ENCODE assay signal across 17 cellular contexts in genomic region chr6:16361861-16362260, GRCh38.
DNase-seq lines count a peak whose midpoint lies in the region; ATAC-seq and TF ChIP-seq lines count a peak whose summit lies in the region.
"Had no signal": no experiment of that assay in that cellular context is flagged by ENCODE, and none has a peak within 500 bp of the region (broad histone marks: within the 10 kb centered on the region; RNA-seq: fewer than 3 reads in every experiment).

No MANE protein-coding gene starts in this region.

- H3K27me3 ChIP-seq in Peyer's patch (no peaks in the 10 kb centered on the region), transverse colon (no peaks in the 10 kb centered on the region), Caco-2 (replicated peaks; ENCODE audit: control insufficient read depth, insufficient read depth, low read length) (no peaks in the 10 kb centered on the region; the same call in 1 of the 2 replicates)
- H3K27me3 ChIP-seq: BE2C had no signal

- POLR2A ChIA-PET in Caco-2 (lab: Charles Lee): no interaction called here

- no TSS peak for BruUV-seq in Caco-2 (replicated peaks; lab: Mats Ljungman, UMichigan)

- H3K36me3 ChIP-seq in Peyer's patch: no peaks in the 10 kb centered on the region
- no peaks in the 10 kb centered on the region for H3K36me3 ChIP-seq in transverse colon
- no peaks in the 10 kb centered on the region for H3K36me3 ChIP-seq in Caco-2 (ENCODE audit: control insufficient read depth, insufficient read depth, low read length)
- H3K36me3 ChIP-seq: BE2C had no signal

- no peaks in the 10 kb centered on the region for H3K9me3 Mint-ChIP-seq in dendritic cell treated with granulocyte-macrophage colony-stimulating factor and Interleukin-4, amounts not matched to agents 40 ng/mL and 50 ng/mL, for 4 days
- no peaks in the 10 kb centered on the region for H3K9me3 Mint-ChIP-seq in osteocyte (ENCODE audit: unreplicated experiment)
- no peaks in the 10 kb centered on the region for H3K9me3 Mint-ChIP-seq in glutamatergic neuron (ENCODE audit: unreplicated experiment)
- no peaks in the 10 kb centered on the region for H3K9me3 Mint-ChIP-seq in activated naive CD8-positive, alpha-beta T cell treated with anti-CD3 and anti-CD28 coated beads, Interleukin-2, amount 50 U/mL, for 24 hours
- H3K9me3 Mint-ChIP-seq in Caco-2 (ENCODE audit: unreplicated experiment): no peaks in the 10 kb centered on the region
- H3K9me3 Mint-ChIP-seq: CD4-positive, alpha-beta memory T cell; H9 had no signal

- H3K4me3 ChIP-seq in Peyer's patch: no peak overlapping the region
- H3K4me3 ChIP-seq in transverse colon: no peak overlapping the region
- H3K4me3 ChIP-seq in Caco-2 (ENCODE audit: low read depth, low read length): no peak overlapping the region

- intact Hi-C loops in dendritic cell treated with granulocyte-macrophage colony-stimulating factor and Interleukin-4, amounts not matched to agents 40 ng/mL and 50 ng/mL, for 4 days (cut with micrococcal nuclease): no loop called here
- intact Hi-C loops in transverse colon (cut with DNase I; ENCODE audit: low total_unique reads) (no loop called here), Caco-2 (cut with micrococcal nuclease; ENCODE audit: unreplicated experiment) (no loop called here)

- 20 to 61% methylated on average over 1 to 8 of the region's 8 CpGs for WGBS in transverse colon (ENCODE audit: low coverage in 1 of 2), 2 donors

- peaks cover 34% of the 10 kb centered on the region for H3K36me3 Mint-ChIP-seq in dendritic cell treated with granulocyte-macrophage colony-stimulating factor and Interleukin-4, amounts not matched to agents 40 ng/mL and 50 ng/mL, for 4 days (ENCODE audit: low read depth)
- H3K36me3 Mint-ChIP-seq in osteocyte (ENCODE audit: unreplicated experiment): no peaks in the 10 kb centered on the region
- H3K36me3 Mint-ChIP-seq in glutamatergic neuron (ENCODE audit: unreplicated experiment): no peaks in the 10 kb centered on the region
- H3K36me3 Mint-ChIP-seq in activated naive CD8-positive, alpha-beta T cell treated with anti-CD3 and anti-CD28 coated beads, Interleukin-2, amount 50 U/mL, for 24 hours (ENCODE audit: low read depth): no peaks in the 10 kb centered on the region
- no peaks in the 10 kb centered on the region for H3K36me3 Mint-ChIP-seq in Caco-2 (ENCODE audit: insufficient read depth, unreplicated experiment)

- TF ChIP-seq EP300 in transverse colon (IDR thresholded peaks at IDR 0.05; ENCODE audit: low read depth): no peak

- peak in 2 of 3 donors; percentile 59 to 60 for DNase-seq in Peyer's patch
- no peak for DNase-seq in osteocyte (ENCODE audit: extremely low spot score, unreplicated experiment)
- DNase-seq in transverse colon: no peak
- DNase-seq in glutamatergic neuron: no peak
- no peak for DNase-seq in activated naive CD8-positive, alpha-beta T cell treated with anti-CD3 and anti-CD28 coated beads, Interleukin-2, amount 50 U/mL, for 24 hours
- DNase-seq in Caco-2: no peak
- DNase-seq: ACHN; BE2C; CD4-positive, alpha-beta memory T cell; DMS153; DMS79 treated with DMSO at 0.1 percent for 48 hours; EL; GOT3; H9 had no signal

- H3K27ac ChIP-seq in Peyer's patch (no peak overlapping the region), transverse colon (peak overlapping the region; percentile 5 to 24 (median 17))
- H3K27ac ChIP-seq: C4-2B had no signal

- peaks cover 32% of the 10 kb centered on the region for H3K4me1 Mint-ChIP-seq in dendritic cell treated with granulocyte-macrophage colony-stimulating factor and Interleukin-4, amounts not matched to agents 40 ng/mL and 50 ng/mL, for 4 days (ENCODE audit: low read depth)
- H3K4me1 Mint-ChIP-seq in osteocyte (ENCODE audit: unreplicated experiment) (peaks cover 30% of the 10 kb centered on the region), glutamatergic neuron (ENCODE audit: low read depth, unreplicated experiment) (no peaks in the 10 kb centered on the region), Caco-2 (ENCODE audit: low read depth, unreplicated experiment) (peaks cover 2% of the 10 kb centered on the region)
- no peaks in the 10 kb centered on the region for H3K4me1 Mint-ChIP-seq in activated naive CD8-positive, alpha-beta T cell treated with anti-CD3 and anti-CD28 coated beads, Interleukin-2, amount 50 U/mL, for 24 hours

- no peaks in the 10 kb centered on the region for H3K9me3 ChIP-seq in Peyer's patch
- H3K9me3 ChIP-seq in transverse colon: no peaks in the 10 kb centered on the region
- H3K9me3 ChIP-seq in Caco-2: no peaks in the 10 kb centered on the region
- H3K9me3 ChIP-seq: BE2C had no signal

- TF ChIP-seq CTCF in Peyer's patch (IDR thresholded peaks at IDR 0.05) (no peak), osteocyte (IDR thresholded peaks at IDR 0.05) (no peak), transverse colon (IDR thresholded peaks at IDR 0.05) (no peak), glutamatergic neuron (IDR thresholded peaks at IDR 0.05; ENCODE audit: partially characterized antibody, unreplicated experiment) (no peak), Caco-2 (IDR thresholded peaks at IDR 0.05; ENCODE audit: insufficient read depth in 1 of 2, low read depth in 1 of 2, low read length in 1 of 2, severe bottlenecking in 1 of 2, unreplicated experiment in 1 of 2) (no peak)

- no peaks in the 10 kb centered on the region for H3K27me3 Mint-ChIP-seq in dendritic cell treated with granulocyte-macrophage colony-stimulating factor and Interleukin-4, amounts not matched to agents 40 ng/mL and 50 ng/mL, for 4 days
- H3K27me3 Mint-ChIP-seq in osteocyte (ENCODE audit: unreplicated experiment): no peaks in the 10 kb centered on the region
- H3K27me3 Mint-ChIP-seq in glutamatergic neuron (ENCODE audit: unreplicated experiment): no peaks in the 10 kb centered on the region
- H3K27me3 Mint-ChIP-seq in activated naive CD8-positive, alpha-beta T cell treated with anti-CD3 and anti-CD28 coated beads, Interleukin-2, amount 50 U/mL, for 24 hours: no peaks in the 10 kb centered on the region
- H3K27me3 Mint-ChIP-seq in Caco-2 (ENCODE audit: insufficient read depth, unreplicated experiment): no peaks in the 10 kb centered on the region
- H3K27me3 Mint-ChIP-seq: CD4-positive, alpha-beta memory T cell had no signal

- no peak overlapping the region for H3K4me3 Mint-ChIP-seq in dendritic cell treated with granulocyte-macrophage colony-stimulating factor and Interleukin-4, amounts not matched to agents 40 ng/mL and 50 ng/mL, for 4 days
- no peak overlapping the region for H3K4me3 Mint-ChIP-seq in osteocyte (ENCODE audit: unreplicated experiment)
- H3K4me3 Mint-ChIP-seq in glutamatergic neuron (ENCODE audit: unreplicated experiment): no peak overlapping the region
- H3K4me3 Mint-ChIP-seq in activated naive CD8-positive, alpha-beta T cell treated with anti-CD3 and anti-CD28 coated beads, Interleukin-2, amount 50 U/mL, for 24 hours: no peak overlapping the region
- H3K4me3 Mint-ChIP-seq in Caco-2 (ENCODE audit: unreplicated experiment): no peak overlapping the region
- H3K4me3 Mint-ChIP-seq: CD4-positive, alpha-beta memory T cell; H9 had no signal

- H3K4me1 ChIP-seq in Peyer's patch (peaks cover 0 to 10% (median 0%) of the 10 kb centered on the region in 4 donors), transverse colon (peaks cover 2 to 14% (median 7%) of the 10 kb centered on the region in 4 donors), Caco-2 (no peaks in the 10 kb centered on the region)

- CTCF ChIA-PET in Caco-2 (lab: Charles Lee): no interaction called here

- in situ Hi-C loops in transverse colon (cut with MboI; ENCODE audit: low pct_ligation_motif_present in 1 of 4, low pct_unique_long_range_greater_than_20kb in 1 of 4, low sequenced_read_pairs in 3 of 4): no loop called here

- TF ChIP-seq POLR2A in Peyer's patch (IDR thresholded peaks at IDR 0.05): no peak
- TF ChIP-seq POLR2A in transverse colon (IDR thresholded peaks at IDR 0.05): no peak

- H3K27ac Mint-ChIP-seq in dendritic cell treated with granulocyte-macrophage colony-stimulating factor and Interleukin-4, amounts not matched to agents 40 ng/mL and 50 ng/mL, for 4 days: peak overlapping the region; percentile 33
- H3K27ac Mint-ChIP-seq in osteocyte (ENCODE audit: unreplicated experiment) (peak overlapping the region; percentile 6), glutamatergic neuron (ENCODE audit: unreplicated experiment) (no peak overlapping the region), Caco-2 (ENCODE audit: unreplicated experiment) (no peak overlapping the region)
- no peak overlapping the region for H3K27ac Mint-ChIP-seq in activated naive CD8-positive, alpha-beta T cell treated with anti-CD3 and anti-CD28 coated beads, Interleukin-2, amount 50 U/mL, for 24 hours
- H3K27ac Mint-ChIP-seq: H9 had no signal

- ATAC-seq in activated naive CD8-positive, alpha-beta T cell treated with anti-CD3 and anti-CD28 coated beads, Interleukin-2, amount 50 U/mL, for 24 hours: no peak
- no peak for ATAC-seq in HG03565 (IDR thresholded peaks at IDR 0.05; ENCODE audit: unreplicated experiment)

Comparison
In these comparisons a context has a peak if more than half of its experiments do, and no peak if none do; other contexts are left out.
1. DNase-seq: peak in Peyer's patch (2 of 3); none in osteocyte (single experiment), transverse colon (single experiment), glutamatergic neuron (single experiment), activated naive CD8-positive, alpha-beta T cell treated with anti-CD3 and anti-CD28 coated beads, Interleukin-2, amount 50 U/mL, for 24 hours (single experiment) and Caco-2 (0 of 2).
2. H3K27ac ChIP-seq: peak in transverse colon (4 of 4); none in Peyer's patch (0 of 4).
3. H3K27ac Mint-ChIP-seq: peak in dendritic cell treated with granulocyte-macrophage colony-stimulating factor and Interleukin-4, amounts not matched to agents 40 ng/mL and 50 ng/mL, for 4 days (single experiment) and osteocyte (single experiment); none in glutamatergic neuron (single experiment), activated naive CD8-positive, alpha-beta T cell treated with anti-CD3 and anti-CD28 coated beads, Interleukin-2, amount 50 U/mL, for 24 hours (single experiment) and Caco-2 (single experiment).